Comparison of ENCODE assay signal across 8 cellular contexts in the genomic region with DNA sequence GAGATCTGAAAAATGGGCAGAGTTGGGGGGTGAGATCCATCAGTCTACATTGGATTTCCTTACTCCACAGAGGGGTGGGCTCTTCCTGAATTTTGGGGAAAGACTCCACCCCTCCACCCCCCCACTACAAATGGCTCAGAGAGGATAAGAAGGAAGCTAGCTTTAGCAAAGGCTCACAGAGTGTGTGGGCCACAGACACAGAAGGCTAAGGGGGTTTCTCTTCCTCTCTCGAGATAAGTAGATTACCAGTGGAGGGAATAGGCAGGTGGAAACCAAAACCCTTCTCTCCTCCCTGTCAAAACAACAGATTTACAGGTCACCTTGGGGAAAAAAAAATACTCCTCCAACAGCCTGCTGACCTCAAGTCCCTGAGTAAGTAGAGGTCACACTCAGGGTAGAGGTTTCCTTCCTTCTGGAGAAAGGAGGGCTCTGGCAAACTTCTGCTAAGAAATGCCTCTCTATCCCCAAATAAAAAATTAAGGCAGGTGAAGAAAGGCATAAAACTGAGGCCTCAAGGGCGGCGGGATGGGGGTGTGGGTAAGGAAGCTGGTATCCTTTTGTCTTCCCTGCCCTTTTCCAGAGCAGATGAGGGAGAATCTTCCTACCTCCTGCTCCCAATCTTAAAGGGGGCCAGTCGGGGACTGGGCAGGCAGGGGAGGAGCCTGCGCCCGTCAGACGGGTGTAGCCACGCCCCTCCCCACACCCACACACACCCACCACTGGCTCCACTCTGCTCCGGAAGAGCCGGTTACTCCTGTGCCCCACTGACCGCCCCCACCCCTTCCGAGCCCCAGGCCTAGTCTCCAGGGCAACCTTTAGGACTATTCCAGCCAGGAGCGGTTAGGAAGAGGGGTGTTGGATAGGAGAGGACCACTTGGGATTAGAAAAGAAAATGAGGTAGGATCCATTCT. TPM values are rescaled to one million over a fixed set of nuclear protein-coding genes. Genes with fewer than 3 reads are reported as not detected.
DNase-seq lines count a peak whose midpoint lies in the region; ATAC-seq and TF ChIP-seq lines count a peak whose summit lies in the region.

No MANE protein-coding gene starts in this region.

- intact Hi-C loops in PC-9 (cut with micrococcal nuclease; ENCODE audit: unreplicated experiment) = loop anchor here (10.0 kb wide), 2 partner anchors 373 to 437 kb away; a partner anchor contains a TSS

- H3F3A ChIP-seq in PC-9 (ENCODE audit: insufficient read depth, low read depth) = peaks cover 26% of the 10 kb centered on the region

- H3K27ac ChIP-seq in PC-9 (peak overlapping the region; percentile 31; the same call in 1 of the 2 replicates), osteoblast (ENCODE audit: low read depth, low read length) (no peak overlapping the region)

- POLR2A ChIA-PET in PC-9 (lab: Charles Lee; ENCODE audit: unreplicated experiment) = interaction anchor here (0.8 kb wide), 1 partner anchor 109 kb away, joined by 4 read pairs; no protein-coding TSS in a partner anchor

- H3K9me2 ChIP-seq in PC-9 (ENCODE audit: insufficient read depth) = no peaks in the 10 kb centered on the region

- H3K36me3 ChIP-seq in GM06990 (ENCODE audit: control insufficient read depth, insufficient read depth, low read length) (no peaks in the 10 kb centered on the region; the same call in none of the 2 replicates), PC-9 (ENCODE audit: low read depth) (no peaks in the 10 kb centered on the region; the same call in 1 of the 2 replicates), osteoblast (ENCODE audit: insufficient read depth, low read length) (peaks cover 6% of the 10 kb centered on the region)

- TF ChIP-seq CTCF in GM06990 (IDR thresholded peaks at IDR 0.05; ENCODE audit: insufficient read depth, low read length, poor library complexity, severe bottlenecking) = no peak
- no peak for TF ChIP-seq CTCF in PC-9 (conservative IDR thresholded peaks at IDR 0.05)
- no peak for TF ChIP-seq CTCF in osteoblast (IDR thresholded peaks at IDR 0.05; ENCODE audit: extremely low read depth, low read depth, low read length)

- H3K9me3 ChIP-seq in PC-9 (ENCODE audit: insufficient read depth, low read depth) (no peaks in the 10 kb centered on the region), osteoblast (ENCODE audit: low read depth, low read length) (no peaks in the 10 kb centered on the region)

- ATAC-seq in HG02798 (IDR thresholded peaks at IDR 0.05; ENCODE audit: poor library complexity, unreplicated experiment) = peak; percentile 31

- no TSS peak for BruUV-seq in PC-9 (replicated peaks; lab: Mats Ljungman, UMichigan)

- H2AFZ ChIP-seq in PC-9 (no peak overlapping the region), osteoblast (ENCODE audit: low read length) (no peak overlapping the region)

- H3K79me2 ChIP-seq in PC-9 (ENCODE audit: low read depth) (peaks cover 77% of the 10 kb centered on the region), osteoblast (ENCODE audit: insufficient read depth, low read length) (peaks cover 85% of the 10 kb centered on the region)

- CTCF ChIA-PET in PC-9 (lab: Charles Lee) = no interaction called here

- H3K27me3 ChIP-seq in GM06990 (replicated peaks; ENCODE audit: control insufficient read depth, insufficient read depth, low read length) = no peaks in the 10 kb centered on the region
- H3K27me3 ChIP-seq in PC-9 (ENCODE audit: insufficient read depth, low read depth) = no peaks in the 10 kb centered on the region
- H3K27me3 ChIP-seq in osteoblast (ENCODE audit: insufficient read depth, low read length) = no peaks in the 10 kb centered on the region

- peaks cover 47% of the 10 kb centered on the region for H3K4me1 ChIP-seq in PC-9 (replicated peaks; ENCODE audit: insufficient read depth)
- H3K4me1 ChIP-seq in osteoblast (ENCODE audit: insufficient read depth, low read length) = peaks cover 47% of the 10 kb centered on the region

- H3K4me3 ChIP-seq in GM06990 (replicated peaks; ENCODE audit: low read depth, low read length) (peak overlapping the region; percentile 45), PC-9 (peak overlapping the region; percentile 35; the same call in 1 of the 2 replicates), osteoblast (ENCODE audit: insufficient read depth, low read length) (peak overlapping the region; percentile 40)

- peak overlapping the region; percentile 100 for H3K4me2 ChIP-seq in PC-9
- H3K4me2 ChIP-seq in osteoblast (ENCODE audit: insufficient read depth, low read length) = peak overlapping the region; percentile 97

- H4K20me1 ChIP-seq in PC-9 (ENCODE audit: insufficient read depth) = peaks cover 13% of the 10 kb centered on the region
- H4K20me1 ChIP-seq in osteoblast (ENCODE audit: insufficient read depth, low read length) = peaks cover 51% of the 10 kb centered on the region

- peak; percentile 72 for DNase-seq in GM06990 (ENCODE audit: extremely low read depth, insufficient read length)
- peak; percentile 62 to 77 for DNase-seq in PC-9
- peak; percentile 58 for DNase-seq in activated naive CD4-positive, alpha-beta T cell treated with anti-CD3 and anti-CD28 coated beads, Interleukin-2, amount 50 U/mL, for 16 hours
- peak; percentile 40 for DNase-seq in glomerular visceral epithelial cell (ENCODE audit: extremely low spot score)
- DNase-seq in osteoblast (ENCODE audit: insufficient read length, low spot score, missing footprints) = peak; percentile 92
- DNase-seq in cortex of kidney (lab: John Stamatoyannopoulos, UW) = no peak
- no peak for DNase-seq in NCI-H446 treated with DMSO at 0.1 percent for 48 hours (lab: John Stamatoyannopoulos, UW)

RNA-seq across cellular contexts. Expression of a gene that starts 1.9 kb away (rescaled TPM):
- total RNA-seq in PC-9 (2021) = 99.5 and 115 TPM in 2 replicates
- 49.6 and 51.3 TPM in 2 replicates for total RNA-seq in osteoblast

RNA-seq across cellular contexts. Expression of a gene that starts 13.7 kb away (rescaled TPM):
- 506 and 587 TPM in 2 replicates for total RNA-seq in PC-9 (2021)
- 308 TPM in 2 replicates for total RNA-seq in osteoblast

RNA-seq across cellular contexts. Expression of a gene that starts 56.0 kb away (rescaled TPM):
- total RNA-seq in PC-9 (2021) (227 and 322 TPM in 2 replicates), osteoblast (63.0 and 71.3 TPM in 2 replicates)

Comparison
In these comparisons a context has a peak if more than half of its experiments do, and no peak if none do; other contexts are left out.
1. DNase-seq: peak in GM06990 (single experiment), PC-9 (2 of 2), activated naive CD4-positive, alpha-beta T cell treated with anti-CD3 and anti-CD28 coated beads, Interleukin-2, amount 50 U/mL, for 16 hours (single experiment), glomerular visceral epithelial cell (single experiment) and osteoblast (single experiment); none in cortex of kidney (single experiment) and NCI-H446 treated with DMSO at 0.1 percent for 48 hours (single experiment).
2. Peak in every context shown above with its lines, with median percentiles within 50 percentile points of each other: H3K4me3 ChIP-seq.